Comparison of ENCODE assay signal across 12 cellular contexts in the genomic region with DNA sequence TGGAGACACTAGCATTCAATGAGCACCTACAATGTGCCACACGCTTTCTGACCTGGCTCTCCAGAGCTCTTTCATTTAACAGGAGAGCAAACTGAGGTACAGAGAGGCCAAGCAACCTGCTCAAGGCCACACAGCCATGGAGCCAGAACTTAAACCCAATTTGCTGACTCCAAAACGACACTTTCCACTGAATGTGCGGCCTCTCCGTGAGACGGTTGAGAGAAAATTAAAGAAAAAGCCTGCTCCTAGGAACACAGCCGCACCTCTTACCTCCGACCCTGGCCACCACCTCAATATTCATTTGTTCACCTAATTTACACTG. TPM values are rescaled to one million over a fixed set of nuclear protein-coding genes. Genes with fewer than 3 reads are reported as not detected.
A peak's percentile ranks its signal among the peaks of the same experiment; 100 is the strongest.
DNase-seq lines count a peak whose midpoint lies in the region; ATAC-seq and TF ChIP-seq lines count a peak whose summit lies in the region.
"Had no signal": no experiment of that assay in that cellular context is flagged by ENCODE, and none has a peak within 500 bp of the region (broad histone marks: within the 10 kb centered on the region; RNA-seq: fewer than 3 reads in every experiment).

No MANE protein-coding gene starts in this region.

- intact Hi-C loops in esophagus squamous epithelium (cut with DNase I): no loop called here
- intact Hi-C loops in sigmoid colon (cut with DNase I): no loop called here

- 89 to 96% methylated on average over 4 to 5 of the region's 7 CpGs for WGBS in esophagus squamous epithelium, 2 donors
- WGBS in sigmoid colon, 2 donors: 94% methylated on average over 7 of the region's 7 CpGs

- ATAC-seq in HG02840 (IDR thresholded peaks at IDR 0.05; ENCODE audit: low FRiP score, unreplicated experiment): no peak
- no peak for ATAC-seq in HG02884 (IDR thresholded peaks at IDR 0.05; ENCODE audit: unreplicated experiment)
- no peak for ATAC-seq in HG03159 (IDR thresholded peaks at IDR 0.05; ENCODE audit: unreplicated experiment)
- ATAC-seq: activated CD4-positive, CD25-positive, alpha-beta regulatory T cell treated with anti-CD3 and anti-CD28 coated beads, Interleukin-2, amount 50 U/mL, for 24 hours had no signal

- DNase-seq in adipocyte (ENCODE audit: low read depth) (no peak), esophagus squamous epithelium (lab: John Stamatoyannopoulos, UW) (no peak), sigmoid colon (no peak)
- DNase-seq: AML-193, erythroblast, NCI-H1694 treated with DMSO at 0.1 percent for 48 hours had no signal

- H3K36me3 ChIP-seq in adipocyte (ENCODE audit: control insufficient read depth, insufficient read depth, low read length, severe bottlenecking): peaks cover 14% of the 10 kb centered on the region
- no peaks in the 10 kb centered on the region for H3K36me3 ChIP-seq in esophagus squamous epithelium
- no peaks in the 10 kb centered on the region for H3K36me3 ChIP-seq in muscle layer of duodenum (ENCODE audit: control insufficient read depth in 1 of 2, insufficient read depth in 2 of 2, low read length in 2 of 2)
- H3K36me3 ChIP-seq in sigmoid colon: no peaks in the 10 kb centered on the region

- H3K9me3 ChIP-seq in adipocyte (ENCODE audit: control insufficient read depth, low read length): no peaks in the 10 kb centered on the region
- H3K9me3 ChIP-seq in esophagus squamous epithelium: no peaks in the 10 kb centered on the region
- no peaks in the 10 kb centered on the region for H3K9me3 ChIP-seq in muscle layer of duodenum (ENCODE audit: control insufficient read depth in 1 of 2, low read length in 2 of 2)
- H3K9me3 ChIP-seq in sigmoid colon: no peaks in the 10 kb centered on the region

- H3K27ac ChIP-seq in esophagus squamous epithelium (peak overlapping the region in 3 of 4 donors; percentile 74 to 92 (median 87)), muscle layer of duodenum (ENCODE audit: low read length) (peak overlapping the region; percentile 7), temporal lobe (ENCODE audit: low read depth, low read length) (peak overlapping the region; percentile 99), sigmoid colon (no peak overlapping the region)

- H3K27me3 ChIP-seq in adipocyte (replicated peaks; ENCODE audit: control insufficient read depth, insufficient read depth, low read length) (no peaks in the 10 kb centered on the region), esophagus squamous epithelium (no peaks in the 10 kb centered on the region), muscle layer of duodenum (ENCODE audit: low read depth, low read length) (no peaks in the 10 kb centered on the region), sigmoid colon (no peaks in the 10 kb centered on the region)

- TF ChIP-seq EP300 in sigmoid colon (IDR thresholded peaks at IDR 0.05): no peak

- TF ChIP-seq POLR2A in esophagus squamous epithelium (IDR thresholded peaks at IDR 0.05) (no peak), sigmoid colon (IDR thresholded peaks at IDR 0.05) (no peak)

- TF ChIP-seq CTCF in esophagus squamous epithelium (IDR thresholded peaks at IDR 0.05) (no peak), sigmoid colon (IDR thresholded peaks at IDR 0.05) (no peak)

- peak overlapping the region; percentile 37 for H3K4me3 ChIP-seq in adipocyte (ENCODE audit: low read length)
- no peak overlapping the region for H3K4me3 ChIP-seq in esophagus squamous epithelium
- H3K4me3 ChIP-seq in muscle layer of duodenum (ENCODE audit: low read depth in 1 of 2, low read length in 2 of 2): no peak overlapping the region
- no peak overlapping the region for H3K4me3 ChIP-seq in sigmoid colon

- H3K9ac ChIP-seq in adipocyte (ENCODE audit: low read length): peak overlapping the region; percentile 91

- H3K4me1 ChIP-seq in adipocyte (ENCODE audit: control insufficient read depth, insufficient read depth, low read length) (peaks cover 94% of the 10 kb centered on the region), esophagus squamous epithelium (peaks cover 0 to 99% (median 56%) of the 10 kb centered on the region in 3 donors), muscle layer of duodenum (ENCODE audit: control insufficient read depth in 1 of 2, insufficient read depth in 2 of 2, low read length in 2 of 2) (peaks cover 43 to 77% of the 10 kb centered on the region in 2 donors), sigmoid colon (no peaks in the 10 kb centered on the region)

RNA-seq across cellular contexts. Expression of a gene that starts 42.8 kb away (rescaled TPM):
- total RNA-seq in esophagus squamous epithelium (10 to 100 TPM in 1 of 4 donors, 1 to 10 TPM in 3; 2.2 to 26.1 (median 6.4) TPM), temporal lobe (5.7 TPM), sigmoid colon (100 to 1,000 TPM in 3 of 4 donors, 10 to 100 TPM in 1; 82.6 to 141 (median 121) TPM)
- polyA plus RNA-seq in sigmoid colon: 10 to 100 TPM in 2 of 3 donors, 1 to 10 TPM in 1; 7.6 to 31.2 (median 21.1) TPM

RNA-seq across cellular contexts. Expression of a gene that starts 55.3 kb away (rescaled TPM):
- total RNA-seq in esophagus squamous epithelium (100 to 1,000 TPM in 1 of 4 donors, 10 to 100 TPM in 3; 40.2 to 141 (median 56.6) TPM), temporal lobe (9.8 TPM), sigmoid colon (10 to 100 TPM; 26.4 to 48.5 (median 32.5) TPM)
- 10 to 100 TPM; 60.7 to 74.9 (median 71.9) TPM for polyA plus RNA-seq in sigmoid colon

Comparison
In these comparisons a context has a peak if more than half of its experiments do, and no peak if none do; other contexts are left out.
1. H3K27ac ChIP-seq: peak in esophagus squamous epithelium (3 of 4), muscle layer of duodenum (single experiment) and temporal lobe (single experiment); none in sigmoid colon (0 of 4).